24 cellular contexts compared by ENCODE assay signal in the genomic region with DNA sequence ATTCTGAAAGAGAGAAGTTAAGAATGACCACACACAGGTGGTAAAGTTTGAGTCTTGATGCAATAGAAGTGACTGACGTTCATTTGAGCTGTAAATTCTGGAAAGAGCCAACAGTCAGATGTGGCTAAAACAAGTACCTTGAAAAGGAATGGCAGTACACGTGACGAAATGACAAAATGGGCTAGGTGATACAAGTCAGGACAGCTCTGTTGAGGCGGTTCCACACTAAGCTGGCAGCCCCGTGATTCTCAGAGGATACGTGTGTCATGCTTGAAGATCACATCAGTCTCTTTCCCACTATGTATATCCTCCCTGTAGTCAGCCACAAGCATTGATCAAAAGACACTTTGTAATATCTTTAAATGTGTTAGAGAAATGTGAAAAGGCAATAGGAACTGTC.
"Had no signal": no experiment of that assay in that cellular context is flagged by ENCODE, and none has a peak within 500 bp of the region (broad histone marks: within the 10 kb centered on the region; RNA-seq: fewer than 3 reads in every experiment).

No MANE protein-coding gene starts in this region.

- ATAC-seq: effector memory CD8-positive, alpha-beta T cell; gastroesophageal sphincter; heart left ventricle; left cardiac atrium; left lung; mucosa of descending colon; naive thymus-derived CD4-positive, alpha-beta T cell; sciatic nerve; stimulated activated naive CD8-positive, alpha-beta T cell treated with anti-CD3 and anti-CD28 coated beads, Interleukin-15, amount 100 ng/mL, for 72 hours had no signal

- H3K27ac ChIP-seq: gastroesophageal sphincter, heart left ventricle, left lung, prostate gland, right atrium auricular region, suprapubic skin, vagina had no signal

- DNase-seq: cortex of kidney; effector memory CD8-positive, alpha-beta T cell; foreskin fibroblast; heart left ventricle; hippocampal formation; left cardiac atrium; left lung; mesenchymal stem cell; mucosa of descending colon; naive thymus-derived CD4-positive, alpha-beta T cell; nucleus accumbens; stimulated activated CD4-positive, alpha-beta T cell treated with anti-CD3 and anti-CD28 coated beads, Interleukin-12 subunit alpha, Interleukin-12 subunit beta, amount 100 ng/mL, for 4 hours; stimulated activated CD4-positive, alpha-beta T cell treated with anti-CD3 and anti-CD28 coated beads, Interleukin-1b, Interleukin-23, amount 100 ng/mL, for 48 hours; stimulated activated CD4-positive, alpha-beta T cell treated with anti-CD3 and anti-CD28 coated beads, Interleukin-4, amount 100 ng/mL, for 1 hour; stimulated activated CD8-positive, alpha-beta memory T cell treated with anti-CD3 and anti-CD28 coated beads, Interleukin-4, amount 100 ng/mL, for 48 hours; stimulated activated naive CD4-positive, alpha-beta T cell; stimulated activated naive CD8-positive, alpha-beta T cell treated with anti-CD3 and anti-CD28 coated beads, Interleukin-15, amount 100 ng/mL, for 72 hours; trophoblast cell had no signal

- H3K4me1 ChIP-seq: heart left ventricle, left lung, prostate gland, right atrium auricular region, suprapubic skin, vagina had no signal

- H3K27me3 ChIP-seq: gastroesophageal sphincter, heart left ventricle, left lung, right atrium auricular region, suprapubic skin, vagina had no signal
